ENCODE assay signal across 1 cellular context in genomic region chr1:56494306-56494705, GRCh38.
A peak's percentile ranks its signal among the peaks of the same experiment; 100 is the strongest.
TF ChIP-seq lines count a peak whose summit lies in the region.

No MANE protein-coding gene starts in this region.

TF ChIP-seq in HepG2, 621 proteins besides CTCF, POLR2A, EP300 and RAD21 (continued from another document and continues in another):
- no peak for TF ChIP-seq ZNF597 (CRISPR knock-in tag; IDR thresholded peaks at IDR 0.05)
- 0 out of 2 replicates have a peak, but pooled peaks have one; percentile 33 for TF ChIP-seq ZSCAN30 (CRISPR knock-in tag; IDR thresholded peaks at IDR 0.05)
- no peak for TF ChIP-seq ZNF224 (CRISPR knock-in tag; IDR thresholded peaks at IDR 0.05)
- 0 out of 2 replicates have a peak, but pooled peaks have one; percentile 30 for TF ChIP-seq ZNF557 (CRISPR knock-in tag; IDR thresholded peaks at IDR 0.05)
- TF ChIP-seq REPIN1 (CRISPR knock-in tag; IDR thresholded peaks at IDR 0.05; ENCODE audit: borderline replicate concordance, low read depth) = peak; percentile 82; the same call in 1 of the 2 replicates
- peak; percentile 80 for TF ChIP-seq YEATS4 (CRISPR knock-in tag; IDR thresholded peaks at IDR 0.05; ENCODE audit: borderline replicate concordance)
- TF ChIP-seq SPEN (CRISPR knock-in tag; IDR thresholded peaks at IDR 0.05; ENCODE audit: low read depth) = peak; percentile 62; the same call in 1 of the 2 replicates
- no peak; the same call in none of the 2 replicates for TF ChIP-seq ZFX (CRISPR knock-in tag; IDR thresholded peaks at IDR 0.05; ENCODE audit: low read depth)
- no peak for TF ChIP-seq MXD4 (CRISPR knock-in tag; IDR thresholded peaks at IDR 0.05)
- peak; percentile 67; the same call in 1 of the 2 replicates for TF ChIP-seq ZSCAN5A (CRISPR knock-in tag; IDR thresholded peaks at IDR 0.05; ENCODE audit: borderline replicate concordance)
- peak; percentile 91 for TF ChIP-seq NCOR1 (IDR thresholded peaks at IDR 0.05; ENCODE audit: borderline replicate concordance, low read length)
- TF ChIP-seq MEIS2 (CRISPR knock-in tag; IDR thresholded peaks at IDR 0.05) = 0 out of 2 replicates have a peak, but pooled peaks have one; percentile 92
- TF ChIP-seq TBP (CRISPR knock-in tag; IDR thresholded peaks at IDR 0.05) = no peak
- TF ChIP-seq IRF2 (CRISPR knock-in tag; IDR thresholded peaks at IDR 0.05) = peak; percentile 59; the same call in 1 of the 2 replicates
- no peak for TF ChIP-seq SIN3B (IDR thresholded peaks at IDR 0.05; ENCODE audit: low read length)
- peak; percentile 91 for TF ChIP-seq FOXO1 (CRISPR knock-in tag; IDR thresholded peaks at IDR 0.05)
- TF ChIP-seq ZBTB8A (CRISPR knock-in tag; IDR thresholded peaks at IDR 0.05; ENCODE audit: borderline replicate concordance, low read depth) = no peak
- TF ChIP-seq ZFAT (CRISPR knock-in tag; conservative IDR thresholded peaks at IDR 0.05) = no peak
- TF ChIP-seq DNMT3B (CRISPR knock-in tag; conservative IDR thresholded peaks at IDR 0.05) = 0 out of 2 replicates have a peak, but pooled peaks have one; percentile 65
- peak; percentile 77; the same call in 1 of the 2 replicates for TF ChIP-seq HMG20B (CRISPR knock-in tag; conservative IDR thresholded peaks at IDR 0.05)
- TF ChIP-seq SNRNP70 (IDR thresholded peaks at IDR 0.05; ENCODE audit: low read depth, low read length) = no peak
- no peak for TF ChIP-seq RNF2 (conservative IDR thresholded peaks at IDR 0.05; ENCODE audit: low read depth)
- TF ChIP-seq ATF2 (CRISPR knock-in tag; IDR thresholded peaks at IDR 0.05) = peak; percentile 69
- peak; percentile 94 for TF ChIP-seq PATZ1 (CRISPR knock-in tag; IDR thresholded peaks at IDR 0.05)
- peak; percentile 43; the same call in 1 of the 2 replicates for TF ChIP-seq ONECUT2 (CRISPR knock-in tag; IDR thresholded peaks at IDR 0.05)
- no peak for TF ChIP-seq TIGD3 (CRISPR knock-in tag; IDR thresholded peaks at IDR 0.05; ENCODE audit: borderline replicate concordance)
- peak; percentile 91 for TF ChIP-seq TBX2 (CRISPR knock-in tag; IDR thresholded peaks at IDR 0.05; ENCODE audit: borderline replicate concordance)
- TF ChIP-seq NR2C2 (CRISPR knock-in tag; IDR thresholded peaks at IDR 0.05; ENCODE audit: borderline replicate concordance) = peak; percentile 49; the same call in 1 of the 2 replicates
- peak; percentile 60; the same call in 1 of the 2 replicates for TF ChIP-seq NAIF1 (CRISPR knock-in tag; IDR thresholded peaks at IDR 0.05; ENCODE audit: borderline replicate concordance)
- peak; percentile 93 for TF ChIP-seq CREM (IDR thresholded peaks at IDR 0.05)
- no peak for TF ChIP-seq CREM (CRISPR knock-in tag; IDR thresholded peaks at IDR 0.05)
- TF ChIP-seq ZNF530 (CRISPR knock-in tag; IDR thresholded peaks at IDR 0.05; ENCODE audit: low read depth) = no peak
- no peak for TF ChIP-seq ZKSCAN5 (CRISPR knock-in tag; IDR thresholded peaks at IDR 0.05)
- TF ChIP-seq ZNF784 (CRISPR knock-in tag; IDR thresholded peaks at IDR 0.05; ENCODE audit: borderline replicate concordance) = no peak
- peak; percentile 79 for TF ChIP-seq SOX13 (IDR thresholded peaks at IDR 0.05)
- TF ChIP-seq SOX13 (CRISPR knock-in tag; conservative IDR thresholded peaks at IDR 0.05 in 1 of 2, IDR thresholded peaks at IDR 0.05 in 1 of 2) = peak in 1 of 2 experiments; percentile 94; a peak in 2 of 4 replicates
- TF ChIP-seq PAF1 (CRISPR knock-in tag; IDR thresholded peaks at IDR 0.05) = no peak
- TF ChIP-seq POGZ (CRISPR knock-in tag; IDR thresholded peaks at IDR 0.05) = peak; percentile 85
- TF ChIP-seq FOXA3 (CRISPR knock-in tag; IDR thresholded peaks at IDR 0.05) = peak; percentile 91
- peak; percentile 76 for TF ChIP-seq HOMEZ (CRISPR knock-in tag; IDR thresholded peaks at IDR 0.05; ENCODE audit: low read depth)
- peak; percentile 85 for TF ChIP-seq GFI1 (CRISPR knock-in tag; IDR thresholded peaks at IDR 0.05; ENCODE audit: borderline replicate concordance)
- 0 out of 2 replicates have a peak, but pooled peaks have one; percentile 60 for TF ChIP-seq ZSCAN12 (CRISPR knock-in tag; IDR thresholded peaks at IDR 0.05)
- no peak for TF ChIP-seq RORA (CRISPR knock-in tag; IDR thresholded peaks at IDR 0.05)
- TF ChIP-seq ARID3A (IDR thresholded peaks at IDR 0.05; ENCODE audit: low read depth, low read length) = no peak; the same call in 1 of the 2 replicates
- peak; percentile 44; the same call in 1 of the 2 replicates for TF ChIP-seq TSC22D2 (CRISPR knock-in tag; IDR thresholded peaks at IDR 0.05; ENCODE audit: borderline replicate concordance)
- TF ChIP-seq THRA (CRISPR knock-in tag; IDR thresholded peaks at IDR 0.05; ENCODE audit: borderline replicate concordance) = peak; percentile 85
- 0 out of 2 replicates have a peak, but pooled peaks have one; percentile 51 for TF ChIP-seq AFF4 (CRISPR knock-in tag; IDR thresholded peaks at IDR 0.05)
